8 cellular contexts compared by ENCODE assay signal in the genomic region with DNA sequence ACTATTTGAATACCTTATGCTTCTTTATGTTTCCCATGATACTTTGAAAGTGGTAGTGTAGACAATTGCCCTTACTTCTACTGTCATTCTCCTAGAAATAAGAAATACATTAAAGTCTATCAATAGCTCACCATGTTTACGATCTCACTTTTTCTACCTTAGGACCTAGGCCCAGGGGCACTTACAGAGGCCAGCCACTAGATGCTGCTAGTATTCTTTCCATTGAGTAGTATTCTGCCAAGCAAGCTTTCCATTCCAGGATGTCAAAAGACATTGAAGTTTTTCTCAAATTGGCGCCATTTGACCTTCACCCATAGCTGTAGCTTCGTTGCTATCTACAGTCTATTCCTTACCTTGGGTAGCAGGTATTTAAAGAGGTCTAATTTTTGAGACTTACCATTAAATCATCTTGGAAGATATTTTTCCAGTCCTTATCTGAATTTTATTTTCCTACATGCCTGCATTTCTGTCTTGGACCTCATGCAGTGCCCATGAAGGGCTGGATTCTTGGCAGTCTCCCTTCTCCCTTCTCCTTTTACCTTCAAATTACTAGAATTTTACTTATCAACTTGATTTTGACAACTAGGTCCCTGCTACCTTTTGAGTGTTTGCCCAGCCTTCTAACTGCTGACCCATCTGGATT.
A peak's percentile ranks its signal among the peaks of the same experiment; 100 is the strongest.
DNase-seq lines count a peak whose midpoint lies in the region; ATAC-seq and TF ChIP-seq lines count a peak whose summit lies in the region.

No MANE protein-coding gene starts in this region.

- in situ Hi-C loops in astrocyte of the spinal cord (cut with HindIII; ENCODE audit: low sequenced_read_pairs) = no loop called here

- peak; percentile 97 for TF ChIP-seq CTCF in C4-2B (conservative IDR thresholded peaks at IDR 0.05)
- TF ChIP-seq CTCF in astrocyte of the spinal cord (IDR thresholded peaks at IDR 0.05; ENCODE audit: low read depth, low read length) = peak; percentile 100

- ATAC-seq in GM19351 (IDR thresholded peaks at IDR 0.05; ENCODE audit: unreplicated experiment) (peak; percentile 93), HG03439 (IDR thresholded peaks at IDR 0.05; ENCODE audit: unreplicated experiment) (peak; percentile 92)

- no peak overlapping the region for H3K27ac ChIP-seq in C4-2B

- no peak overlapping the region for H3K4me3 ChIP-seq in astrocyte of the spinal cord (ENCODE audit: low read depth, low read length)

- DNase-seq in NCI-H460 (ENCODE audit: extremely low read depth, low read depth) (peak; percentile 64), astrocyte of the spinal cord (ENCODE audit: low read depth, low spot score) (peak; percentile 69), kidney glomerular epithelial cell (lab: John Stamatoyannopoulos, UW) (peak; percentile 62), CD1c-positive myeloid dendritic cell (ENCODE audit: extremely low spot score) (no peak)
- DNase-seq in stimulated activated CD8-positive, alpha-beta memory T cell treated with anti-CD3 and anti-CD28 coated beads, Interleukin-4, amount 100 ng/mL, for 48 hours = no peak

Comparison
In these comparisons a context has a peak if more than half of its experiments do, and no peak if none do; other contexts are left out.
1. DNase-seq: peak in NCI-H460 (single experiment), astrocyte of the spinal cord (single experiment) and kidney glomerular epithelial cell (single experiment); none in CD1c-positive myeloid dendritic cell (single experiment) and stimulated activated CD8-positive, alpha-beta memory T cell treated with anti-CD3 and anti-CD28 coated beads, Interleukin-4, amount 100 ng/mL, for 48 hours (single experiment).